ENCODE assay signal across 1 cellular context in the genomic region with DNA sequence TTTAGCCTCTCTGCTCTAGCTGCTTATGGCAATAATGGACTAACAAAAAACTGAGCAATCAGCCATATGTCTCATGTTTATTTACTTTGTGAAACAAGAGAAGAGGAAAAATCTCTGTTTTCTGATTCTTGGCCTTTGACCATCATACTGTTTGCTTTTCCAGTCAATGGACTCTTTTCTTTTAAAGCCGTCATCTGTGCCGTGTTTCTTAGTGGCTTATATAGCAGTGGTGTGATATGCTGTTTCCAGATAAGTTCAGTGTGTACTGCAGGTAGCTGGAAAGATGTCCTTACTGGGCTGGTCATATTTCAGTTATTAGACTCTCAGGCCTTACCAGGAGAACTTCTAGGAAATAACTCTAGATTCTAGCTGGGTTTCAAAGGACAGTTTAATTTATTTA.
TF ChIP-seq lines count a peak whose summit lies in the region.

No MANE protein-coding gene starts in this region.

TF ChIP-seq in HepG2, 621 proteins besides CTCF, POLR2A, EP300 and RAD21 (continued from another document and continues in another):
- TF ChIP-seq, protein P1, sequence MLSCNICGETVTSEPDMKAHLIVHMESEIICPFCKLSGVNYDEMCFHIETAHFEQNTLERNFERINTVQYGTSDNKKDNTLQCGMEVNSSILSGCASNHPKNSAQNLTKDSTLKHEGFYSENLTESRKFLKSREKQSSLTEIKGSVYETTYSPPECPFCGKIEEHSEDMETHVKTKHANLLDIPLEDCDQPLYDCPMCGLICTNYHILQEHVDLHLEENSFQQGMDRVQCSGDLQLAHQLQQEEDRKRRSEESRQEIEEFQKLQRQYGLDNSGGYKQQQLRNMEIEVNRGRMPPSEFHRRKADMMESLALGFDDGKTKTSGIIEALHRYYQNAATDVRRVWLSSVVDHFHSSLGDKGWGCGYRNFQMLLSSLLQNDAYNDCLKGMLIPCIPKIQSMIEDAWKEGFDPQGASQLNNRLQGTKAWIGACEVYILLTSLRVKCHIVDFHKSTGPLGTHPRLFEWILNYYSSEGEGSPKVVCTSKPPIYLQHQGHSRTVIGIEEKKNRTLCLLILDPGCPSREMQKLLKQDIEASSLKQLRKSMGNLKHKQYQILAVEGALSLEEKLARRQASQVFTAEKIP (CRISPR knock-in tag; IDR thresholded peaks at IDR 0.05; ENCODE audit: borderline replicate concordance) = no peak
- TF ChIP-seq HNRNPH1 (optimal IDR thresholded peaks at IDR 0.05; ENCODE audit: low read depth, low read length) (no peak), NKX3-1 (CRISPR knock-in tag; IDR thresholded peaks at IDR 0.05) (peak; percentile 62; the same call in 1 of the 2 replicates), SMARCE1 (IDR thresholded peaks at IDR 0.05; ENCODE audit: borderline replicate concordance) (no peak), STAG1 (CRISPR knock-in tag; IDR thresholded peaks at IDR 0.05) (no peak), SOX6 (IDR thresholded peaks at IDR 0.05) (no peak), SOX6 (CRISPR knock-in tag; IDR thresholded peaks at IDR 0.05) (peak; percentile 94), ZNF746 (CRISPR knock-in tag; IDR thresholded peaks at IDR 0.05) (no peak), ZGPAT (CRISPR knock-in tag; IDR thresholded peaks at IDR 0.05) (peak; percentile 64), NFKBIZ (CRISPR knock-in tag; IDR thresholded peaks at IDR 0.05) (peak; percentile 62; the same call in 1 of the 2 replicates), RFX1 (IDR thresholded peaks at IDR 0.05) (no peak), ZNF768 (CRISPR knock-in tag; IDR thresholded peaks at IDR 0.05) (no peak), MED8 (CRISPR knock-in tag; IDR thresholded peaks at IDR 0.05; ENCODE audit: insufficient replicate concordance) (no peak), CERS6 (CRISPR knock-in tag; IDR thresholded peaks at IDR 0.05) (no peak), CBX5 (CRISPR knock-in tag; IDR thresholded peaks at IDR 0.05; ENCODE audit: borderline replicate concordance) (no peak), NR2F1 (CRISPR knock-in tag; IDR thresholded peaks at IDR 0.05) (peak; percentile 74 to 85; a peak in 3 of 4 replicates), HNF4G (IDR thresholded peaks at IDR 0.05; ENCODE audit: borderline replicate concordance, low read depth, low read length) (peak; percentile 80), HNF4G (CRISPR knock-in tag; IDR thresholded peaks at IDR 0.05; ENCODE audit: borderline replicate concordance, low read depth) (peak; percentile 62; the same call in 1 of the 2 replicates), PRDM4 (CRISPR knock-in tag; IDR thresholded peaks at IDR 0.05; ENCODE audit: borderline replicate concordance) (no peak), HOXA7 (CRISPR knock-in tag; IDR thresholded peaks at IDR 0.05) (no peak), SUZ12 (IDR thresholded peaks at IDR 0.05; ENCODE audit: low read depth, low read length) (no peak), KAT2B (IDR thresholded peaks at IDR 0.05; ENCODE audit: borderline replicate concordance, low read depth, low read length) (no peak), XBP1 (CRISPR knock-in tag; IDR thresholded peaks at IDR 0.05) (no peak), RBFOX2 (IDR thresholded peaks at IDR 0.05; ENCODE audit: low read depth, low read length) (peak; percentile 50; the same call in 1 of the 2 replicates), POLR2G (IDR thresholded peaks at IDR 0.05; ENCODE audit: low read depth, low read length) (0 out of 2 replicates have a peak, but pooled peaks have one; percentile 40), ZNF34 (CRISPR knock-in tag; IDR thresholded peaks at IDR 0.05; ENCODE audit: borderline replicate concordance) (no peak), PHF5A (CRISPR knock-in tag; IDR thresholded peaks at IDR 0.05; ENCODE audit: low read depth, unreplicated experiment) (no peak), NR2F2 (IDR thresholded peaks at IDR 0.05; ENCODE audit: borderline replicate concordance, low read depth) (peak; percentile 85), EZH2 (conservative IDR thresholded peaks at IDR 0.05; ENCODE audit: low read depth, low read length) (no peak), KAT8 (CRISPR knock-in tag; IDR thresholded peaks at IDR 0.05) (no peak), AHDC1 (CRISPR knock-in tag; IDR thresholded peaks at IDR 0.05; ENCODE audit: borderline replicate concordance) (peak; percentile 96; the same call in 1 of the 2 replicates), ZNF260 (CRISPR knock-in tag; IDR thresholded peaks at IDR 0.05; ENCODE audit: borderline replicate concordance, low read depth) (no peak), HOXA9 (CRISPR knock-in tag; IDR thresholded peaks at IDR 0.05; ENCODE audit: borderline replicate concordance) (no peak), ZNF543 (CRISPR knock-in tag; IDR thresholded peaks at IDR 0.05) (no peak), TRIM24 (CRISPR knock-in tag; IDR thresholded peaks at IDR 0.05) (no peak)
- TF ChIP-seq, protein P2, sequence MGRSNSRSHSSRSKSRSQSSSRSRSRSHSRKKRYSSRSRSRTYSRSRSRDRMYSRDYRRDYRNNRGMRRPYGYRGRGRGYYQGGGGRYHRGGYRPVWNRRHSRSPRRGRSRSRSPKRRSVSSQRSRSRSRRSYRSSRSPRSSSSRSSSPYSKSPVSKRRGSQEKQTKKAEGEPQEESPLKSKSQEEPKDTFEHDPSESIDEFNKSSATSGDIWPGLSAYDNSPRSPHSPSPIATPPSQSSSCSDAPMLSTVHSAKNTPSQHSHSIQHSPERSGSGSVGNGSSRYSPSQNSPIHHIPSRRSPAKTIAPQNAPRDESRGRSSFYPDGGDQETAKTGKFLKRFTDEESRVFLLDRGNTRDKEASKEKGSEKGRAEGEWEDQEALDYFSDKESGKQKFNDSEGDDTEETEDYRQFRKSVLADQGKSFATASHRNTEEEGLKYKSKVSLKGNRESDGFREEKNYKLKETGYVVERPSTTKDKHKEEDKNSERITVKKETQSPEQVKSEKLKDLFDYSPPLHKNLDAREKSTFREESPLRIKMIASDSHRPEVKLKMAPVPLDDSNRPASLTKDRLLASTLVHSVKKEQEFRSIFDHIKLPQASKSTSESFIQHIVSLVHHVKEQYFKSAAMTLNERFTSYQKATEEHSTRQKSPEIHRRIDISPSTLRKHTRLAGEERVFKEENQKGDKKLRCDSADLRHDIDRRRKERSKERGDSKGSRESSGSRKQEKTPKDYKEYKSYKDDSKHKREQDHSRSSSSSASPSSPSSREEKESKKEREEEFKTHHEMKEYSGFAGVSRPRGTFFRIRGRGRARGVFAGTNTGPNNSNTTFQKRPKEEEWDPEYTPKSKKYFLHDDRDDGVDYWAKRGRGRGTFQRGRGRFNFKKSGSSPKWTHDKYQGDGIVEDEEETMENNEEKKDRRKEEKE (IDR thresholded peaks at IDR 0.05) = no peak
- TF ChIP-seq, protein P3, sequence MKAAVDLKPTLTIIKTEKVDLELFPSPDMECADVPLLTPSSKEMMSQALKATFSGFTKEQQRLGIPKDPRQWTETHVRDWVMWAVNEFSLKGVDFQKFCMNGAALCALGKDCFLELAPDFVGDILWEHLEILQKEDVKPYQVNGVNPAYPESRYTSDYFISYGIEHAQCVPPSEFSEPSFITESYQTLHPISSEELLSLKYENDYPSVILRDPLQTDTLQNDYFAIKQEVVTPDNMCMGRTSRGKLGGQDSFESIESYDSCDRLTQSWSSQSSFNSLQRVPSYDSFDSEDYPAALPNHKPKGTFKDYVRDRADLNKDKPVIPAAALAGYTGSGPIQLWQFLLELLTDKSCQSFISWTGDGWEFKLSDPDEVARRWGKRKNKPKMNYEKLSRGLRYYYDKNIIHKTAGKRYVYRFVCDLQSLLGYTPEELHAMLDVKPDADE (CRISPR knock-in tag; IDR thresholded peaks at IDR 0.05) = no peak
- TF ChIP-seq, protein P4, sequence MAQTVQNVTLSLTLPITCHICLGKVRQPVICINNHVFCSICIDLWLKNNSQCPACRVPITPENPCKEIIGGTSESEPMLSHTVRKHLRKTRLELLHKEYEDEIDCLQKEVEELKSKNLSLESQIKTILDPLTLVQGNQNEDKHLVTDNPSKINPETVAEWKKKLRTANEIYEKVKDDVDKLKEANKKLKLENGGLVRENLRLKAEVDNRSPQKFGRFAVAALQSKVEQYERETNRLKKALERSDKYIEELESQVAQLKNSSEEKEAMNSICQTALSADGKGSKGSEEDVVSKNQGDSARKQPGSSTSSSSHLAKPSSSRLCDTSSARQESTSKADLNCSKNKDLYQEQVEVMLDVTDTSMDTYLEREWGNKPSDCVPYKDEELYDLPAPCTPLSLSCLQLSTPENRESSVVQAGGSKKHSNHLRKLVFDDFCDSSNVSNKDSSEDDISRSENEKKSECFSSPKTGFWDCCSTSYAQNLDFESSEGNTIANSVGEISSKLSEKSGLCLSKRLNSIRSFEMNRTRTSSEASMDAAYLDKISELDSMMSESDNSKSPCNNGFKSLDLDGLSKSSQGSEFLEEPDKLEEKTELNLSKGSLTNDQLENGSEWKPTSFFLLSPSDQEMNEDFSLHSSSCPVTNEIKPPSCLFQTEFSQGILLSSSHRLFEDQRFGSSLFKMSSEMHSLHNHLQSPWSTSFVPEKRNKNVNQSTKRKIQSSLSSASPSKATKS (CRISPR knock-in tag; IDR thresholded peaks at IDR 0.05) = 0 out of 2 replicates have a peak, but pooled peaks have one; percentile 56
